Comparison of ENCODE assay signal across 8 cellular contexts in genomic region chr16:31074073-31074813, GRCh38. TPM values are rescaled to one million over a fixed set of nuclear protein-coding genes. Genes with fewer than 3 reads are reported as not detected.
DNase-seq lines count a peak whose midpoint lies in the region; ATAC-seq and TF ChIP-seq lines count a peak whose summit lies in the region.

Gene ZNF646 (plus strand): TSS chr16:31074422. CDS start chr16:31076325, 1,903 bp downstream.
Gene ZNF668 (minus strand): TSS chr16:31074240. CDS start chr16:31064459, 9,781 bp downstream.

- peak within 1 kb of the TSS; percentile 87 to 97 (median 97) for H3K4me3 Mint-ChIP-seq in CD8-positive, alpha-beta memory T cell

- CTCF ChIA-PET in CD8-positive, alpha-beta memory T cell (lab: Charles Lee), result interaction anchor here (0.8 to 2.2 kb wide), 14 partner anchors 10 to 386 kb away, joined by 3 to 9 read pairs (median 4); partner anchors contain the start of genes ARMC5, HSD3B7, KAT8 and PRSS36

- POLR2A ChIA-PET in CD8-positive, alpha-beta memory T cell (lab: Charles Lee), result interaction anchor here (0.5 to 2.4 kb wide), 17 partner anchors 10 to 385 kb away, joined by 3 to 37 read pairs (median 5); partner anchors contain the start of genes ARMC5, FUS, KAT8 and PYCARD

- peaks cover 0 to 57% (median 0%) of the 10 kb centered on the region in 3 donors for H3K36me3 Mint-ChIP-seq in CD8-positive, alpha-beta memory T cell

- H3K27me3 ChIP-seq in CD8-positive, alpha-beta memory T cell (ENCODE audit: insufficient read depth, low read length, poor library complexity, severe bottlenecking), result no peaks in the 10 kb centered on the region
- H3K27me3 ChIP-seq in lung (ENCODE audit: control insufficient read depth, insufficient read depth), result no peaks in the 10 kb centered on the region

- H3K27ac Mint-ChIP-seq in CD8-positive, alpha-beta memory T cell, result peak within 1 kb of the TSS; percentile 89 to 100 (median 98)

- peak within 1 kb of the TSS; percentile 89 for H3K27ac ChIP-seq in CD8-positive, alpha-beta memory T cell (ENCODE audit: low read depth, low read length)
- H3K27ac ChIP-seq in lung (ENCODE audit: low read depth in 1 of 2, low read length in 1 of 2), result peak within 1 kb of the TSS; percentile 96 to 97

- WGBS in lung, 2 donors, result 0% methylated on average over 48 of the region's 48 CpGs

- peak; percentile 68 for ATAC-seq in GM19467 (IDR thresholded peaks at IDR 0.05; ENCODE audit: unreplicated experiment)
- ATAC-seq in lung (ENCODE audit: insufficient read depth, low FRiP score), result peak; percentile 89

- H3K4me3 ChIP-seq in CD8-positive, alpha-beta memory T cell (ENCODE audit: low read length), result peak within 1 kb of the TSS; percentile 100
- H3K4me3 ChIP-seq in lung, result peak within 1 kb of the TSS; percentile 69

- TF ChIP-seq CTCF in lung (IDR thresholded peaks at IDR 0.05; ENCODE audit: control extremely low read depth, extremely low read depth), result no peak

- no peaks in the 10 kb centered on the region for H3K9me3 ChIP-seq in CD8-positive, alpha-beta memory T cell (ENCODE audit: low read length)
- H3K9me3 ChIP-seq in lung (ENCODE audit: control insufficient read depth in 2 of 2, insufficient read depth in 1 of 2, low read length in 1 of 2), result no peaks in the 10 kb centered on the region

- H3K4me1 Mint-ChIP-seq in CD8-positive, alpha-beta memory T cell, result peaks cover 36 to 54% (median 41%) of the 10 kb centered on the region in 3 donors

- peaks cover 25% of the 10 kb centered on the region for H3K36me3 ChIP-seq in CD8-positive, alpha-beta memory T cell (ENCODE audit: insufficient read depth, low read length)
- H3K36me3 ChIP-seq in lung (ENCODE audit: control insufficient read depth in 2 of 2, insufficient read depth in 2 of 2, low read length in 2 of 2), result peaks cover 5 to 32% of the 10 kb centered on the region in 2 donors

- no peaks in the 10 kb centered on the region for H3K9me3 Mint-ChIP-seq in CD8-positive, alpha-beta memory T cell

- H3K27me3 Mint-ChIP-seq in CD8-positive, alpha-beta memory T cell, result peaks cover 0 to 3% of the 10 kb centered on the region in 2 donors

- peak; percentile 96 to 99 (median 97) for DNase-seq in CD8-positive, alpha-beta memory T cell
- DNase-seq in HS-27A (ENCODE audit: low read depth) (peak; percentile 94), NK-92 (lab: John Stamatoyannopoulos, UW; ENCODE audit: unreplicated experiment) (peak; percentile 86), lung (ENCODE audit: low spot score) (peak; percentile 98)
- peak; percentile 91 to 98 for DNase-seq in activated CD8-positive, alpha-beta memory T cell treated with anti-CD3 and anti-CD28 coated beads for 1 hour (ENCODE audit: extremely low read depth in 1 of 2, low read depth in 1 of 2)
- DNase-seq in effector CD4-positive, alpha-beta T cell, result peak; percentile 98
- peak; percentile 82 to 97 (median 96) for DNase-seq in stimulated activated CD4-positive, alpha-beta T cell treated with anti-CD3 and anti-CD28 coated beads, TNF-alpha, amount 100 ng/mL, for 4 hours (ENCODE audit: low read depth in 3 of 3)

- peaks cover 24% of the 10 kb centered on the region for H3K4me1 ChIP-seq in CD8-positive, alpha-beta memory T cell (ENCODE audit: insufficient read depth, low read length)
- peaks cover 8 to 10% of the 10 kb centered on the region in 2 donors for H3K4me1 ChIP-seq in lung (ENCODE audit: control insufficient read depth in 2 of 2, insufficient read depth in 2 of 2, low read length in 2 of 2)

RNA-seq across cellular contexts. Expression of gene ZNF646, which starts in this region (rescaled TPM):
- total RNA-seq in CD8-positive, alpha-beta memory T cell, result 10 to 100 TPM; 23.4 to 25.9 TPM
- polyA plus RNA-seq in CD8-positive, alpha-beta memory T cell, result 9.3 TPM
- total RNA-seq in lung, result 10 to 100 TPM; 12.7 to 20.5 TPM
- 10 to 100 TPM in 1 of 2 donors, 1 to 10 TPM in 1; 8.4 to 12.2 TPM for polyA plus RNA-seq in lung

RNA-seq across cellular contexts. Expression of gene ZNF668, which starts in this region (rescaled TPM):
- 10 to 100 TPM; 15.9 to 20.5 TPM for total RNA-seq in CD8-positive, alpha-beta memory T cell
- polyA plus RNA-seq in CD8-positive, alpha-beta memory T cell, result 8.7 TPM
- 10 to 100 TPM in 1 of 2 donors, 1 to 10 TPM in 1; 4.0 to 13.2 TPM for total RNA-seq in lung
- polyA plus RNA-seq in lung, result 10 to 100 TPM; 10.7 TPM

Comparison
In these comparisons a context has a peak if more than half of its experiments do, and no peak if none do; other contexts are left out.
1. Peak in every context shown above with its lines: DNase-seq, ATAC-seq, H3K4me3 ChIP-seq and H3K27ac ChIP-seq.